ENCODE assay signal across 2 cellular contexts in the genomic region with DNA sequence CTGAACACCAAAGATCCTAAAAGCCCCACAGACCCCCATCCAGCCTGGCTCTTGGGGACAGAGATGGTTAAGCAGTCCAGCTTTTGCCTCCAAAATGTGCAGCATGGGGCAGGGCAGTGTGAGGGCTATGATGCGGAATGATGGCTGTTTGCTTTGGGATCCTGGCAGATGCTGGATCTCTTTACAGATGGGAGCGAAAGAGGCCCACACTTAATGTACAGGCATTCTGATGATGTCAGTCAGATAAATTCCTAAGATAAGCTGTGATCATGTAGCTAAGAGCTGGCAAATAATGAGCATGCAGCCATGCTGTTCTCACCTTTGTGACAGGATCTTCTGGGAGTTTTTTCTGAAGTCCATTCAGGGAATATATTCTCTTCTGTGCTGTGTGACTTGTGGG.
TF ChIP-seq lines count a peak whose summit lies in the region.

No MANE protein-coding gene starts in this region.

TF ChIP-seq in SK-N-SH, 30 proteins besides CTCF, POLR2A, EP300 and RAD21 (continued from another document):
- TF ChIP-seq, protein P1, sequence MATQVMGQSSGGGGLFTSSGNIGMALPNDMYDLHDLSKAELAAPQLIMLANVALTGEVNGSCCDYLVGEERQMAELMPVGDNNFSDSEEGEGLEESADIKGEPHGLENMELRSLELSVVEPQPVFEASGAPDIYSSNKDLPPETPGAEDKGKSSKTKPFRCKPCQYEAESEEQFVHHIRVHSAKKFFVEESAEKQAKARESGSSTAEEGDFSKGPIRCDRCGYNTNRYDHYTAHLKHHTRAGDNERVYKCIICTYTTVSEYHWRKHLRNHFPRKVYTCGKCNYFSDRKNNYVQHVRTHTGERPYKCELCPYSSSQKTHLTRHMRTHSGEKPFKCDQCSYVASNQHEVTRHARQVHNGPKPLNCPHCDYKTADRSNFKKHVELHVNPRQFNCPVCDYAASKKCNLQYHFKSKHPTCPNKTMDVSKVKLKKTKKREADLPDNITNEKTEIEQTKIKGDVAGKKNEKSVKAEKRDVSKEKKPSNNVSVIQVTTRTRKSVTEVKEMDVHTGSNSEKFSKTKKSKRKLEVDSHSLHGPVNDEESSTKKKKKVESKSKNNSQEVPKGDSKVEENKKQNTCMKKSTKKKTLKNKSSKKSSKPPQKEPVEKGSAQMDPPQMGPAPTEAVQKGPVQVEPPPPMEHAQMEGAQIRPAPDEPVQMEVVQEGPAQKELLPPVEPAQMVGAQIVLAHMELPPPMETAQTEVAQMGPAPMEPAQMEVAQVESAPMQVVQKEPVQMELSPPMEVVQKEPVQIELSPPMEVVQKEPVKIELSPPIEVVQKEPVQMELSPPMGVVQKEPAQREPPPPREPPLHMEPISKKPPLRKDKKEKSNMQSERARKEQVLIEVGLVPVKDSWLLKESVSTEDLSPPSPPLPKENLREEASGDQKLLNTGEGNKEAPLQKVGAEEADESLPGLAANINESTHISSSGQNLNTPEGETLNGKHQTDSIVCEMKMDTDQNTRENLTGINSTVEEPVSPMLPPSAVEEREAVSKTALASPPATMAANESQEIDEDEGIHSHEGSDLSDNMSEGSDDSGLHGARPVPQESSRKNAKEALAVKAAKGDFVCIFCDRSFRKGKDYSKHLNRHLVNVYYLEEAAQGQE (IDR thresholded peaks at IDR 0.05; ENCODE audit: low read depth, low read length) = no peak
- TF ChIP-seq RCOR1 (IDR thresholded peaks at IDR 0.05; ENCODE audit: low read length) = 0 out of 2 replicates have a peak, but pooled peaks have one; percentile 20
- TF ChIP-seq FOSL2 (IDR thresholded peaks at IDR 0.05; ENCODE audit: borderline replicate concordance, low read depth) = no peak

TF ChIP-seq in SK-N-SH treated with all-trans-retinoic acid at 6 μM for 48 hours, 23 proteins besides CTCF, POLR2A, EP300 and RAD21 (continued from another document):
- TF ChIP-seq, protein P2, sequence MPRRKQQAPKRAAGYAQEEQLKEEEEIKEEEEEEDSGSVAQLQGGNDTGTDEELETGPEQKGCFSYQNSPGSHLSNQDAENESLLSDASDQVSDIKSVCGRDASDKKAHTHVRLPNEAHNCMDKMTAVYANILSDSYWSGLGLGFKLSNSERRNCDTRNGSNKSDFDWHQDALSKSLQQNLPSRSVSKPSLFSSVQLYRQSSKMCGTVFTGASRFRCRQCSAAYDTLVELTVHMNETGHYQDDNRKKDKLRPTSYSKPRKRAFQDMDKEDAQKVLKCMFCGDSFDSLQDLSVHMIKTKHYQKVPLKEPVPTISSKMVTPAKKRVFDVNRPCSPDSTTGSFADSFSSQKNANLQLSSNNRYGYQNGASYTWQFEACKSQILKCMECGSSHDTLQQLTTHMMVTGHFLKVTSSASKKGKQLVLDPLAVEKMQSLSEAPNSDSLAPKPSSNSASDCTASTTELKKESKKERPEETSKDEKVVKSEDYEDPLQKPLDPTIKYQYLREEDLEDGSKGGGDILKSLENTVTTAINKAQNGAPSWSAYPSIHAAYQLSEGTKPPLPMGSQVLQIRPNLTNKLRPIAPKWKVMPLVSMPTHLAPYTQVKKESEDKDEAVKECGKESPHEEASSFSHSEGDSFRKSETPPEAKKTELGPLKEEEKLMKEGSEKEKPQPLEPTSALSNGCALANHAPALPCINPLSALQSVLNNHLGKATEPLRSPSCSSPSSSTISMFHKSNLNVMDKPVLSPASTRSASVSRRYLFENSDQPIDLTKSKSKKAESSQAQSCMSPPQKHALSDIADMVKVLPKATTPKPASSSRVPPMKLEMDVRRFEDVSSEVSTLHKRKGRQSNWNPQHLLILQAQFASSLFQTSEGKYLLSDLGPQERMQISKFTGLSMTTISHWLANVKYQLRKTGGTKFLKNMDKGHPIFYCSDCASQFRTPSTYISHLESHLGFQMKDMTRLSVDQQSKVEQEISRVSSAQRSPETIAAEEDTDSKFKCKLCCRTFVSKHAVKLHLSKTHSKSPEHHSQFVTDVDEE (CRISPR knock-in tag; IDR thresholded peaks at IDR 0.05) = no peak
- TF ChIP-seq TOX (CRISPR knock-in tag; IDR thresholded peaks at IDR 0.05; ENCODE audit: borderline replicate concordance) = no peak
- no peak for TF ChIP-seq RARB (CRISPR knock-in tag; IDR thresholded peaks at IDR 0.05)
- TF ChIP-seq ESRRG (CRISPR knock-in tag; IDR thresholded peaks at IDR 0.05) = no peak
- TF ChIP-seq TCF4 (CRISPR knock-in tag; IDR thresholded peaks at IDR 0.05; ENCODE audit: borderline replicate concordance) = no peak
- TF ChIP-seq, protein P3, sequence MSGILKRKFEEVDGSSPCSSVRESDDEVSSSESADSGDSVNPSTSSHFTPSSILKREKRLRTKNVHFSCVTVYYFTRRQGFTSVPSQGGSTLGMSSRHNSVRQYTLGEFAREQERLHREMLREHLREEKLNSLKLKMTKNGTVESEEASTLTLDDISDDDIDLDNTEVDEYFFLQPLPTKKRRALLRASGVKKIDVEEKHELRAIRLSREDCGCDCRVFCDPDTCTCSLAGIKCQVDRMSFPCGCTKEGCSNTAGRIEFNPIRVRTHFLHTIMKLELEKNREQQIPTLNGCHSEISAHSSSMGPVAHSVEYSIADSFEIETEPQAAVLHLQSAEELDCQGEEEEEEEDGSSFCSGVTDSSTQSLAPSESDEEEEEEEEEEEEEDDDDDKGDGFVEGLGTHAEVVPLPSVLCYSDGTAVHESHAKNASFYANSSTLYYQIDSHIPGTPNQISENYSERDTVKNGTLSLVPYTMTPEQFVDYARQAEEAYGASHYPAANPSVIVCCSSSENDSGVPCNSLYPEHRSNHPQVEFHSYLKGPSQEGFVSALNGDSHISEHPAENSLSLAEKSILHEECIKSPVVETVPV (CRISPR knock-in tag; IDR thresholded peaks at IDR 0.05) = no peak
- no peak for TF ChIP-seq SNAI2 (CRISPR knock-in tag; IDR thresholded peaks at IDR 0.05)
- no peak for TF ChIP-seq ISL1 (CRISPR knock-in tag; IDR thresholded peaks at IDR 0.05)
- no peak for TF ChIP-seq ZC3H10 (CRISPR knock-in tag; IDR thresholded peaks at IDR 0.05)
- no peak for TF ChIP-seq OSR1 (CRISPR knock-in tag; IDR thresholded peaks at IDR 0.05)
- no peak for TF ChIP-seq ZNF8 (CRISPR knock-in tag; IDR thresholded peaks at IDR 0.05)
- TF ChIP-seq ZFP3 (CRISPR knock-in tag; IDR thresholded peaks at IDR 0.05) = no peak
- no peak for TF ChIP-seq ZNF565 (CRISPR knock-in tag; conservative IDR thresholded peaks at IDR 0.05; ENCODE audit: low read depth)
- no peak for TF ChIP-seq BACH2 (CRISPR knock-in tag; IDR thresholded peaks at IDR 0.05; ENCODE audit: borderline replicate concordance)
- TF ChIP-seq ZFP30 (CRISPR knock-in tag; IDR thresholded peaks at IDR 0.05) = no peak
- TF ChIP-seq, protein P4, sequence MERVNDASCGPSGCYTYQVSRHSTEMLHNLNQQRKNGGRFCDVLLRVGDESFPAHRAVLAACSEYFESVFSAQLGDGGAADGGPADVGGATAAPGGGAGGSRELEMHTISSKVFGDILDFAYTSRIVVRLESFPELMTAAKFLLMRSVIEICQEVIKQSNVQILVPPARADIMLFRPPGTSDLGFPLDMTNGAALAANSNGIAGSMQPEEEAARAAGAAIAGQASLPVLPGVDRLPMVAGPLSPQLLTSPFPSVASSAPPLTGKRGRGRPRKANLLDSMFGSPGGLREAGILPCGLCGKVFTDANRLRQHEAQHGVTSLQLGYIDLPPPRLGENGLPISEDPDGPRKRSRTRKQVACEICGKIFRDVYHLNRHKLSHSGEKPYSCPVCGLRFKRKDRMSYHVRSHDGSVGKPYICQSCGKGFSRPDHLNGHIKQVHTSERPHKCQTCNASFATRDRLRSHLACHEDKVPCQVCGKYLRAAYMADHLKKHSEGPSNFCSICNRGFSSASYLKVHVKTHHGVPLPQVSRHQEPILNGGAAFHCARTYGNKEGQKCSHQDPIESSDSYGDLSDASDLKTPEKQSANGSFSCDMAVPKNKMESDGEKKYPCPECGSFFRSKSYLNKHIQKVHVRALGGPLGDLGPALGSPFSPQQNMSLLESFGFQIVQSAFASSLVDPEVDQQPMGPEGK (CRISPR knock-in tag; IDR thresholded peaks at IDR 0.05; ENCODE audit: borderline replicate concordance) = no peak
- TF ChIP-seq, protein P5, sequence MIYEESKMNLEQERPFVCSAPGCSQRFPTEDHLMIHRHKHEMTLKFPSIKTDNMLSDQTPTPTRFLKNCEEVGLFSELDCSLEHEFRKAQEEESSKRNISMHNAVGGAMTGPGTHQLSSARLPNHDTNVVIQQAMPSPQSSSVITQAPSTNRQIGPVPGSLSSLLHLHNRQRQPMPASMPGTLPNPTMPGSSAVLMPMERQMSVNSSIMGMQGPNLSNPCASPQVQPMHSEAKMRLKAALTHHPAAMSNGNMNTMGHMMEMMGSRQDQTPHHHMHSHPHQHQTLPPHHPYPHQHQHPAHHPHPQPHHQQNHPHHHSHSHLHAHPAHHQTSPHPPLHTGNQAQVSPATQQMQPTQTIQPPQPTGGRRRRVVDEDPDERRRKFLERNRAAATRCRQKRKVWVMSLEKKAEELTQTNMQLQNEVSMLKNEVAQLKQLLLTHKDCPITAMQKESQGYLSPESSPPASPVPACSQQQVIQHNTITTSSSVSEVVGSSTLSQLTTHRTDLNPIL (CRISPR knock-in tag; IDR thresholded peaks at IDR 0.05; ENCODE audit: low read depth) = no peak
- no peak for TF ChIP-seq PPARA (CRISPR knock-in tag; IDR thresholded peaks at IDR 0.05; ENCODE audit: borderline replicate concordance)
- no peak for TF ChIP-seq CSDC2 (CRISPR knock-in tag; IDR thresholded peaks at IDR 0.05)
